In the genomic region with DNA sequence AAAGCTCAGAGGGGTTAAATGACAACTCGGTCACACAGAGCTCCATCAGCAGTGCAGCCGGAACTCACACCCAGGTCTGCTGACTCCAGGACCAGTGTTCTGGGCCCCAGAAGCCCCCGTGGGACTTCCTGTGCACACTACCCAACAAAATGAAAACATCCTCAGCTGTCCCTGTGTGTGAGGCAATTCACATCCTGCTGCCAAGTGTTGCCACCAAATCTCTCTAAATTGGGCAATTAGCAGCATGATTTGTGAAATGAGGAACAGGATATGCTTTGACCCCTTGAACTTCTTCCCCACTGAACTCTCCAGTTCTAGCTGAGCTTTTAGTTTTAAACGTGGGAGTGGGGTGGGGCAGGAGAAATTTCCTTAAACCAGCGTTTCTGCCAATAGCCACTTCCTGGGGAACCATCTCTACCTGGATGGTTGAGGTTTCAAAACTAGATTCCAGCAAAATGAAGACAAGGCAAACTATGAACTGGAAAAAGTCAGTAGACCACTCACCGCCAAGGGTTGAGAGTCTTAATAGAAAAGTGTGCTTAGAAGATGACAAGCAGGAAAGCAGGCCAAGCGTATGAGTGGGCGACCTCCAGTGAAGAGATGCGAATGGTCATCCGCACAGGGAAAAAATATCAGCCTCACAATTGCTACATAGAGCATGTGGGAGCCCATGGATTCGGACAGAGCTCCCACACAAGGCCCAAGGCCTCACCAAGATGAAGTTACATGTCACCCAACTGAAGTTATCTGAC, we compare ENCODE assay signal across 11 cellular contexts. TPM values are rescaled to one million over a fixed set of nuclear protein-coding genes. Genes with fewer than 3 reads are reported as not detected.
DNase-seq lines count a peak whose midpoint lies in the region; ATAC-seq, FAIRE-seq and TF ChIP-seq lines count a peak whose summit lies in the region.
"Had no signal": no experiment of that assay in that cellular context is flagged by ENCODE, and none has a peak within 500 bp of the region (broad histone marks: within the 10 kb centered on the region; RNA-seq: fewer than 3 reads in every experiment).

No MANE protein-coding gene starts in this region.

- no peak overlapping the region for H3K27ac Mint-ChIP-seq in naive thymus-derived CD4-positive, alpha-beta T cell

- H3K27me3 Mint-ChIP-seq in naive thymus-derived CD4-positive, alpha-beta T cell = peaks cover 0 to 8% (median 6%) of the 10 kb centered on the region in 5 donors

- no peak overlapping the region for H3K4me3 ChIP-seq in fibroblast of mammary gland (ENCODE audit: control insufficient read depth, low read depth, low read length)
- H3K4me3 ChIP-seq in naive thymus-derived CD4-positive, alpha-beta T cell (ENCODE audit: low read length) = no peak overlapping the region

- peak; percentile 84 to 91 for DNase-seq in AML-193 (lab: John Stamatoyannopoulos, UW)
- DNase-seq in NOMO-1 (lab: John Stamatoyannopoulos, UW; ENCODE audit: unreplicated experiment in 2 of 2) = peak; percentile 81 to 93
- peak; percentile 58 for DNase-seq in fibroblast of mammary gland (ENCODE audit: low read depth)
- no peak for DNase-seq in naive thymus-derived CD4-positive, alpha-beta T cell
- no peak for DNase-seq in urothelium cell line (ENCODE audit: low spot score)
- DNase-seq: SHP77 treated with DMSO at 0.1 percent for 48 hours had no signal

- FAIRE-seq in urothelium cell line (lab: Jason Lieb, UNC) = no peak
- FAIRE-seq: colon had no signal

- CTCF ChIA-PET in naive thymus-derived CD4-positive, alpha-beta T cell (lab: Charles Lee) = no interaction called here

- peak; percentile 74 for ATAC-seq in naive thymus-derived CD4-positive, alpha-beta T cell
- ATAC-seq in HG03439 (IDR thresholded peaks at IDR 0.05; ENCODE audit: unreplicated experiment) (no peak), GM21619 (IDR thresholded peaks at IDR 0.05; ENCODE audit: unreplicated experiment) (no peak), HG02610 (IDR thresholded peaks at IDR 0.05; ENCODE audit: unreplicated experiment) (no peak)
- ATAC-seq: HCT116 had no signal

- H3K9me3 Mint-ChIP-seq in naive thymus-derived CD4-positive, alpha-beta T cell = peaks cover 0 to 3% (median 0%) of the 10 kb centered on the region in 11 donors

- no peak for TF ChIP-seq CTCF in fibroblast of mammary gland (conservative IDR thresholded peaks at IDR 0.05; ENCODE audit: control insufficient read depth, insufficient read depth, low read depth, low read length)

- no peaks in the 10 kb centered on the region for H3K4me1 ChIP-seq in naive thymus-derived CD4-positive, alpha-beta T cell (ENCODE audit: control insufficient read depth in 2 of 2, insufficient read depth in 2 of 2, low read length in 2 of 2)

- H3K4me3 Mint-ChIP-seq in naive thymus-derived CD4-positive, alpha-beta T cell = no peak overlapping the region

- no peaks in the 10 kb centered on the region for H3K36me3 Mint-ChIP-seq in naive thymus-derived CD4-positive, alpha-beta T cell

- intact Hi-C loops in naive thymus-derived CD4-positive, alpha-beta T cell (cut with micrococcal nuclease) = no loop called here

- H3K27me3 ChIP-seq in naive thymus-derived CD4-positive, alpha-beta T cell (ENCODE audit: control insufficient read depth in 2 of 2, insufficient read depth in 2 of 2, low read length in 2 of 2) = no peaks in the 10 kb centered on the region

- H3K27ac ChIP-seq in naive thymus-derived CD4-positive, alpha-beta T cell (ENCODE audit: low read depth, low read length) = no peak overlapping the region

- H3K9me3 ChIP-seq in naive thymus-derived CD4-positive, alpha-beta T cell (ENCODE audit: control insufficient read depth in 2 of 3, low read length in 3 of 3) = no peaks in the 10 kb centered on the region

- H3K36me3 ChIP-seq in naive thymus-derived CD4-positive, alpha-beta T cell (ENCODE audit: control insufficient read depth in 2 of 3, insufficient read depth in 3 of 3, low read length in 3 of 3) = no peaks in the 10 kb centered on the region

- peaks cover 0 to 7% (median 0%) of the 10 kb centered on the region in 7 donors for H3K4me1 Mint-ChIP-seq in naive thymus-derived CD4-positive, alpha-beta T cell

- POLR2A ChIA-PET in naive thymus-derived CD4-positive, alpha-beta T cell (lab: Charles Lee) = no interaction called here

RNA-seq across cellular contexts. Expression of gene CHST15, which starts 51.9 kb away (rescaled TPM):
- total RNA-seq in naive thymus-derived CD4-positive, alpha-beta T cell = 10 to 100 TPM in 1 of 5 experiments, 1 to 10 TPM in 3, under 1 TPM in 1; 0.41 to 43.3 (median 2.4) TPM
- under 1 TPM; 0.27 to 0.32 TPM for polyA plus RNA-seq in naive thymus-derived CD4-positive, alpha-beta T cell

Comparison
In these comparisons a context has a peak if more than half of its experiments do, and no peak if none do; other contexts are left out.
1. DNase-seq: peak in AML-193 (2 of 2), NOMO-1 (2 of 2) and fibroblast of mammary gland (single experiment); none in naive thymus-derived CD4-positive, alpha-beta T cell (0 of 9) and urothelium cell line (single experiment).